In the genomic region with DNA sequence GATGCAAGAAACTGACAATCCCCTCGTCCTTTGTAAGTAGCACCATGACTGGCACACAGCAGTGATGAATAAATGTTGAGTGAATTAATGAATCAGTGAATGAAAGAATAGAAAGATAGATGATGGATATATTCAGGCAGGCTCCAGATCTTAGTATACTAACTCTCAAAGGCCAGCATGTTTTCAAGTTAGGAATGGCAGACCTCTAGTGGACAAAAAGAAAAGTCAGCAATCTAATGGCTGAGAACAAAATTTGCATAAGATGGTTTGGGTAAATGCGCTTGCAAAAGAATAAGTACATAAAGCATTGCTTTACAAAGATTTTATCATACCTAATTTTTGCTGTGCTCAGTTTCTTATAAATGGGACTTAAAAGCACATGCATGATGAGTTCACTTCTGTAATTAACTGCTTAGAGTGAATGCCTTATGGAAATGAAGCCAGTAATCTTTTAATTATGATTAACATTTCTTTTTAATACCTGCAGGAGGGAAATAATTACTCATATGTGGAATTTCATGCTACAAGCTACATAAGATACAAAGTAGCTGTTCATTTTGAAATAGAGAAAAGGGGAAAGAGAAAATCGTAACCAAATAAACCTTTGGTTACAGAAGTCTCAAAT, we compare ENCODE assay signal across 9 cellular contexts.
DNase-seq lines count a peak whose midpoint lies in the region; ATAC-seq and TF ChIP-seq lines count a peak whose summit lies in the region.
"Had no signal": no experiment of that assay in that cellular context is flagged by ENCODE, and none has a peak within 500 bp of the region (broad histone marks: within the 10 kb centered on the region; RNA-seq: fewer than 3 reads in every experiment).

No MANE protein-coding gene starts in this region.

- H3K4me1 ChIP-seq in Caco-2 = no peaks in the 10 kb centered on the region
- H3K4me1 ChIP-seq: SJSA1 had no signal

- in situ Hi-C loops in T47D (cut with HindIII; ENCODE audit: low pct_unique_long_range_greater_than_20kb, low sequenced_read_pairs) = no loop called here

- H3K36me3 Mint-ChIP-seq in Caco-2 (ENCODE audit: insufficient read depth, unreplicated experiment) = no peaks in the 10 kb centered on the region
- H3K36me3 Mint-ChIP-seq in type B pancreatic cell = no peaks in the 10 kb centered on the region
- no peaks in the 10 kb centered on the region for H3K36me3 Mint-ChIP-seq in activated T-helper 2 cell treated with anti-CD3 and anti-CD28 coated beads, Interferon-gamma antibody, Interleukin-2, Interleukin-4, amounts not matched to agents 10 μg/mL and 5 μg/mL and 100 μg/mL, durations not matched to agents 14 hours and 24 hours and 36 hours (ENCODE audit: low read depth)

- TF ChIP-seq CTCF in Caco-2 (IDR thresholded peaks at IDR 0.05; ENCODE audit: insufficient read depth in 1 of 2, low read depth in 1 of 2, low read length in 1 of 2, severe bottlenecking in 1 of 2, unreplicated experiment in 1 of 2) (peak; percentile 57 to 62), kidney epithelial cell (IDR thresholded peaks at IDR 0.05; ENCODE audit: insufficient read depth, low read length, poor library complexity, severe bottlenecking) (peak; percentile 77), type B pancreatic cell (conservative IDR thresholded peaks at IDR 0.05) (peak; percentile 82)

- no peaks in the 10 kb centered on the region for H3K9me3 ChIP-seq in Caco-2
- H3K9me3 ChIP-seq: SJSA1 had no signal

- no peaks in the 10 kb centered on the region for H3K4me1 Mint-ChIP-seq in Caco-2 (ENCODE audit: low read depth, unreplicated experiment)
- H3K4me1 Mint-ChIP-seq in type B pancreatic cell (ENCODE audit: unreplicated experiment) = no peaks in the 10 kb centered on the region
- peaks cover 17% of the 10 kb centered on the region for H3K4me1 Mint-ChIP-seq in activated T-helper 2 cell treated with anti-CD3 and anti-CD28 coated beads, Interferon-gamma antibody, Interleukin-2, Interleukin-4, amounts not matched to agents 10 μg/mL and 5 μg/mL and 100 μg/mL, durations not matched to agents 14 hours and 24 hours and 36 hours (ENCODE audit: low read depth)

- CTCF ChIA-PET in Caco-2 (lab: Charles Lee) = no interaction called here

- H3K4me3 Mint-ChIP-seq in Caco-2 (ENCODE audit: unreplicated experiment) (no peak overlapping the region), type B pancreatic cell (no peak overlapping the region)
- H3K4me3 Mint-ChIP-seq in activated T-helper 2 cell treated with anti-CD3 and anti-CD28 coated beads, Interferon-gamma antibody, Interleukin-2, Interleukin-4, amounts not matched to agents 10 μg/mL and 5 μg/mL and 100 μg/mL, durations not matched to agents 14 hours and 24 hours and 36 hours (ENCODE audit: low read depth) = no peak overlapping the region

- H3K36me3 ChIP-seq in Caco-2 (ENCODE audit: control insufficient read depth, insufficient read depth, low read length) = no peaks in the 10 kb centered on the region
- no peaks in the 10 kb centered on the region for H3K36me3 ChIP-seq in kidney epithelial cell (ENCODE audit: control insufficient read depth, insufficient read depth, low read length)
- H3K36me3 ChIP-seq: SJSA1 had no signal

- H3K9me3 Mint-ChIP-seq in Caco-2 (ENCODE audit: unreplicated experiment) (no peaks in the 10 kb centered on the region), type B pancreatic cell (no peaks in the 10 kb centered on the region)
- H3K9me3 Mint-ChIP-seq in activated T-helper 2 cell treated with anti-CD3 and anti-CD28 coated beads, Interferon-gamma antibody, Interleukin-2, Interleukin-4, amounts not matched to agents 10 μg/mL and 5 μg/mL and 100 μg/mL, durations not matched to agents 14 hours and 24 hours and 36 hours = no peaks in the 10 kb centered on the region

- no peak overlapping the region for H3K27ac Mint-ChIP-seq in Caco-2 (ENCODE audit: unreplicated experiment)
- no peak overlapping the region for H3K27ac Mint-ChIP-seq in type B pancreatic cell
- H3K27ac Mint-ChIP-seq in activated T-helper 2 cell treated with anti-CD3 and anti-CD28 coated beads, Interferon-gamma antibody, Interleukin-2, Interleukin-4, amounts not matched to agents 10 μg/mL and 5 μg/mL and 100 μg/mL, durations not matched to agents 14 hours and 24 hours and 36 hours = no peak overlapping the region

- peak; percentile 84 for ATAC-seq in GM18873 (IDR thresholded peaks at IDR 0.05; ENCODE audit: low FRiP score, unreplicated experiment)
- peak; percentile 77 for ATAC-seq in HG03139 (IDR thresholded peaks at IDR 0.05; ENCODE audit: unreplicated experiment)

- intact Hi-C loops in Caco-2 (cut with micrococcal nuclease; ENCODE audit: unreplicated experiment) = loop anchor here (1.0 to 10.0 kb wide), 4 partner anchors 180 to 275 kb away; no protein-coding TSS in a partner anchor
- intact Hi-C loops in activated T-helper 2 cell treated with anti-CD3 and anti-CD28 coated beads, Interferon-gamma antibody, Interleukin-2, Interleukin-4, amounts not matched to agents 10 μg/mL and 5 μg/mL and 100 μg/mL, durations not matched to agents 14 hours and 24 hours and 36 hours (cut with micrococcal nuclease) = loop anchor here (1.0 to 5.0 kb wide), 5 partner anchors 132 to 323 kb away; a partner anchor contains a TSS

- peaks cover 12% of the 10 kb centered on the region for H3K27me3 Mint-ChIP-seq in Caco-2 (ENCODE audit: insufficient read depth, unreplicated experiment)
- H3K27me3 Mint-ChIP-seq in type B pancreatic cell = peaks cover 6% of the 10 kb centered on the region
- H3K27me3 Mint-ChIP-seq in activated T-helper 2 cell treated with anti-CD3 and anti-CD28 coated beads, Interferon-gamma antibody, Interleukin-2, Interleukin-4, amounts not matched to agents 10 μg/mL and 5 μg/mL and 100 μg/mL, durations not matched to agents 14 hours and 24 hours and 36 hours (ENCODE audit: low read depth) = peaks cover 3% of the 10 kb centered on the region

- no peak overlapping the region for H3K4me3 ChIP-seq in Caco-2 (ENCODE audit: low read depth, low read length)
- H3K4me3 ChIP-seq in kidney epithelial cell (ENCODE audit: low read depth, low read length) = no peak overlapping the region
- H3K4me3 ChIP-seq: SJSA1 had no signal

- POLR2A ChIA-PET in Caco-2 (lab: Charles Lee) = no interaction called here

- no peaks in the 10 kb centered on the region for H3K27me3 ChIP-seq in Caco-2 (replicated peaks; ENCODE audit: control insufficient read depth, insufficient read depth, low read length)
- no peaks in the 10 kb centered on the region for H3K27me3 ChIP-seq in kidney epithelial cell (ENCODE audit: control insufficient read depth, insufficient read depth, low read length)
- H3K27me3 ChIP-seq: SJSA1 had no signal

- peak in 1 of 2 experiments; percentile 2 for DNase-seq in Caco-2
- DNase-seq in NCI-H526 treated with DMSO at 0.1 percent for 48 hours (lab: John Stamatoyannopoulos, UW) = peak; percentile 38
- peak; percentile 13 to 50 for DNase-seq in T47D (ENCODE audit: low read depth in 1 of 2, low spot score in 1 of 2)
- DNase-seq in kidney epithelial cell (ENCODE audit: low read depth) = no peak
- DNase-seq in type B pancreatic cell (ENCODE audit: extremely low spot score, unreplicated experiment) = no peak
- DNase-seq in activated T-helper 2 cell treated with anti-CD3 and anti-CD28 coated beads, Interferon-gamma antibody, Interleukin-2, Interleukin-4, amounts not matched to agents 10 μg/mL and 5 μg/mL and 100 μg/mL, durations not matched to agents 14 hours and 24 hours and 36 hours (ENCODE audit: low spot score) = no peak

- no TSS peak for BruUV-seq in Caco-2 (replicated peaks; lab: Mats Ljungman, UMichigan)

Comparison
In these comparisons a context has a peak if more than half of its experiments do, and no peak if none do; other contexts are left out.
1. DNase-seq: peak in NCI-H526 treated with DMSO at 0.1 percent for 48 hours (single experiment) and T47D (2 of 2); none in kidney epithelial cell (single experiment), type B pancreatic cell (single experiment) and activated T-helper 2 cell treated with anti-CD3 and anti-CD28 coated beads, Interferon-gamma antibody, Interleukin-2, Interleukin-4, amounts not matched to agents 10 μg/mL and 5 μg/mL and 100 μg/mL, durations not matched to agents 14 hours and 24 hours and 36 hours (single experiment).
2. Peak in every context shown above with its lines, with median percentiles within 50 percentile points of each other: CTCF ChIP-seq.